In genomic region chr20:62186887-62187866, GRCh38 we compare ENCODE assay signal across 1 cellular context.
TF ChIP-seq lines count a peak whose summit lies in the region.

No MANE protein-coding gene starts in this region.

TF ChIP-seq in IMR-90, 13 proteins besides CTCF, POLR2A, EP300 and RAD21:
- TF ChIP-seq RCOR1 (IDR thresholded peaks at IDR 0.05; ENCODE audit: insufficient replicate concordance, low read length) (no peak), MAFK (IDR thresholded peaks at IDR 0.05; ENCODE audit: low read depth, low read length) (no peak), MXI1 (IDR thresholded peaks at IDR 0.05; ENCODE audit: borderline replicate concordance, low read depth, low read length) (no peak), BHLHE40 (IDR thresholded peaks at IDR 0.05; ENCODE audit: low read depth, low read length) (no peak), NFE2L2 (IDR thresholded peaks at IDR 0.05; ENCODE audit: low read depth, low read length) (no peak), MAZ (IDR thresholded peaks at IDR 0.05; ENCODE audit: borderline replicate concordance, low read depth, low read length) (no peak), RFX5 (IDR thresholded peaks at IDR 0.05; ENCODE audit: low read depth, low read length) (no peak), SMC3 (IDR thresholded peaks at IDR 0.05; ENCODE audit: low read depth, low read length) (no peak)
- TF ChIP-seq, protein P1, sequence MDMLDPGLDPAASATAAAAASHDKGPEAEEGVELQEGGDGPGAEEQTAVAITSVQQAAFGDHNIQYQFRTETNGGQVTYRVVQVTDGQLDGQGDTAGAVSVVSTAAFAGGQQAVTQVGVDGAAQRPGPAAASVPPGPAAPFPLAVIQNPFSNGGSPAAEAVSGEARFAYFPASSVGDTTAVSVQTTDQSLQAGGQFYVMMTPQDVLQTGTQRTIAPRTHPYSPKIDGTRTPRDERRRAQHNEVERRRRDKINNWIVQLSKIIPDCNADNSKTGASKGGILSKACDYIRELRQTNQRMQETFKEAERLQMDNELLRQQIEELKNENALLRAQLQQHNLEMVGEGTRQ (IDR thresholded peaks at IDR 0.05; ENCODE audit: low read depth, low read length): no peak
